Comparison of ENCODE assay signal across 9 cellular contexts in the genomic region with DNA sequence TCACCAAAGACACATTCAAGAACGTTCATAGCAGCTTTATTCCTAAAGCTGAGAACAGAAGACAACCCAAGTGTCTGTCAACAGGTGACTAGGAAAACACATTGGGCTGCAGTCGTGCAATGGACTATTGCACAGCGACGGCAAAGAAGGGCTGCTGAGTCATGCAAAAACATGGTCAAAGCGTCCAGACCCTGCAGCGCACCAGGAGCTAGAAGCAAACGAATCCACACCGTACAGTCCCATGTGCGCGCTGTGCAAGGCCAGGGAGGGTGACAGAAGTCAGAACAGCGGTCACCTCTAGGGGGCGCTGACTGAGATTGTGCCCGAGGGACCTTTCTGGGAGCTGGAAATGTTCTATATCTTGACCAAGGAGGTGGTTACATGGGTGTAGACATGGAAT.
A peak's percentile ranks its signal among the peaks of the same experiment; 100 is the strongest.
DNase-seq lines count a peak whose midpoint lies in the region; ATAC-seq and TF ChIP-seq lines count a peak whose summit lies in the region.
"Had no signal": no experiment of that assay in that cellular context is flagged by ENCODE, and none has a peak within 500 bp of the region (broad histone marks: within the 10 kb centered on the region; RNA-seq: fewer than 3 reads in every experiment).

No MANE protein-coding gene starts in this region.

- H3K36me3 ChIP-seq in brain microvascular endothelial cell (replicated peaks) = no peaks in the 10 kb centered on the region
- H3K36me3 ChIP-seq: Peyer's patch had no signal

- TF ChIP-seq CTCF in NB4 (IDR thresholded peaks at IDR 0.05; ENCODE audit: low read depth, low read length) (peak; percentile 75), brain microvascular endothelial cell (IDR thresholded peaks at IDR 0.05; ENCODE audit: low read depth, low read length, missing control alignments) (peak; percentile 22)

- no peak overlapping the region for H3K27ac ChIP-seq in brain microvascular endothelial cell
- H3K27ac ChIP-seq: Peyer's patch had no signal

- H3K4me3 ChIP-seq in NB4 (ENCODE audit: low read depth, low read length) (no peak overlapping the region), brain microvascular endothelial cell (ENCODE audit: low read depth, low read length) (no peak overlapping the region)
- H3K4me3 ChIP-seq: Peyer's patch had no signal

- no peaks in the 10 kb centered on the region for H3K27me3 ChIP-seq in brain microvascular endothelial cell (replicated peaks)
- H3K27me3 ChIP-seq: Peyer's patch had no signal

- in situ Hi-C loops in brain microvascular endothelial cell (cut with HindIII; ENCODE audit: low pct_ligation_motif_present, low sequenced_read_pairs) = no loop called here

- no peak for TF ChIP-seq POLR2A in NB4 (IDR thresholded peaks at IDR 0.05; ENCODE audit: extremely low read depth, insufficient read length)

- ATAC-seq in GM21360 (IDR thresholded peaks at IDR 0.05; ENCODE audit: unreplicated experiment) = no peak

- DNase-seq in DMS 273 (lab: John Stamatoyannopoulos, UW; ENCODE audit: unreplicated experiment) (peak; percentile 31), DMS 273 treated with DMSO at 0.1 percent for 48 hours (lab: John Stamatoyannopoulos, UW) (no peak), NB4 (ENCODE audit: low read depth) (peak; percentile 41), brain microvascular endothelial cell (no peak), GF-D8 (lab: John Stamatoyannopoulos, UW) (no peak)
- DNase-seq in stimulated activated CD4-positive, alpha-beta T cell treated with anti-CD3 and anti-CD28 coated beads, Interleukin-1b, Interleukin-23, amount 100 ng/mL, for 24 hours (ENCODE audit: low read depth in 4 of 4, low spot score in 1 of 4) = peak in 3 of 4 experiments; percentile 10 to 27 (median 13)
- no peak for DNase-seq in NK-92 treated with Interleukin-12 subunit alpha and Interleukin-12 subunit beta, amount 100 ng/mL, for 24 hours (lab: John Stamatoyannopoulos, UW)

Comparison
In these comparisons a context has a peak if more than half of its experiments do, and no peak if none do; other contexts are left out.
1. DNase-seq: peak in DMS 273 (single experiment), NB4 (single experiment) and stimulated activated CD4-positive, alpha-beta T cell treated with anti-CD3 and anti-CD28 coated beads, Interleukin-1b, Interleukin-23, amount 100 ng/mL, for 24 hours (3 of 4); none in DMS 273 treated with DMSO at 0.1 percent for 48 hours (single experiment), brain microvascular endothelial cell (single experiment), GF-D8 (single experiment) and NK-92 treated with Interleukin-12 subunit alpha and Interleukin-12 subunit beta, amount 100 ng/mL, for 24 hours (single experiment).